1 cellular context compared by ENCODE assay signal in genomic region chr15:88981244-88982215, GRCh38.
TF ChIP-seq lines count a peak whose summit lies in the region.

No MANE protein-coding gene starts in this region.

TF ChIP-seq in WTC11, 78 proteins besides CTCF, POLR2A, EP300 and RAD21 (continued from another document):
- no peak for TF ChIP-seq STAT6 (CRISPR knock-in tag; conservative IDR thresholded peaks at IDR 0.05; ENCODE audit: low read depth)
- no peak for TF ChIP-seq AFF4 (CRISPR knock-in tag; IDR thresholded peaks at IDR 0.05; ENCODE audit: borderline replicate concordance)
- no peak for TF ChIP-seq TP53 (CRISPR knock-in tag; IDR thresholded peaks at IDR 0.05)
- TF ChIP-seq HMGXB4 (CRISPR knock-in tag; IDR thresholded peaks at IDR 0.05) = no peak
- TF ChIP-seq ETV6 (CRISPR knock-in tag; IDR thresholded peaks at IDR 0.05) = no peak
- TF ChIP-seq ZSCAN18 (CRISPR knock-in tag; IDR thresholded peaks at IDR 0.05) = no peak
- TF ChIP-seq ZNF232 (CRISPR knock-in tag; IDR thresholded peaks at IDR 0.05) = no peak
- no peak for TF ChIP-seq SMAD4 (CRISPR knock-in tag; IDR thresholded peaks at IDR 0.05)
- TF ChIP-seq ZNF281 (CRISPR knock-in tag; IDR thresholded peaks at IDR 0.05) = no peak
- no peak for TF ChIP-seq GTF2I (CRISPR knock-in tag; conservative IDR thresholded peaks at IDR 0.05)
- TF ChIP-seq ATF3 (CRISPR knock-in tag; conservative IDR thresholded peaks at IDR 0.05) = no peak
- TF ChIP-seq NR1H2 (CRISPR knock-in tag; IDR thresholded peaks at IDR 0.05) = no peak
- TF ChIP-seq KAT7 (CRISPR knock-in tag; IDR thresholded peaks at IDR 0.05; ENCODE audit: borderline replicate concordance) = no peak
